Comparison of ENCODE assay signal across 1 cellular context in genomic region chr3:105222568-105223093, GRCh38.
TF ChIP-seq lines count a peak whose summit lies in the region.

No MANE protein-coding gene starts in this region.

TF ChIP-seq in GM23338, 12 proteins besides CTCF, POLR2A, EP300 and RAD21 (continued from another document):
- TF ChIP-seq, protein P1, sequence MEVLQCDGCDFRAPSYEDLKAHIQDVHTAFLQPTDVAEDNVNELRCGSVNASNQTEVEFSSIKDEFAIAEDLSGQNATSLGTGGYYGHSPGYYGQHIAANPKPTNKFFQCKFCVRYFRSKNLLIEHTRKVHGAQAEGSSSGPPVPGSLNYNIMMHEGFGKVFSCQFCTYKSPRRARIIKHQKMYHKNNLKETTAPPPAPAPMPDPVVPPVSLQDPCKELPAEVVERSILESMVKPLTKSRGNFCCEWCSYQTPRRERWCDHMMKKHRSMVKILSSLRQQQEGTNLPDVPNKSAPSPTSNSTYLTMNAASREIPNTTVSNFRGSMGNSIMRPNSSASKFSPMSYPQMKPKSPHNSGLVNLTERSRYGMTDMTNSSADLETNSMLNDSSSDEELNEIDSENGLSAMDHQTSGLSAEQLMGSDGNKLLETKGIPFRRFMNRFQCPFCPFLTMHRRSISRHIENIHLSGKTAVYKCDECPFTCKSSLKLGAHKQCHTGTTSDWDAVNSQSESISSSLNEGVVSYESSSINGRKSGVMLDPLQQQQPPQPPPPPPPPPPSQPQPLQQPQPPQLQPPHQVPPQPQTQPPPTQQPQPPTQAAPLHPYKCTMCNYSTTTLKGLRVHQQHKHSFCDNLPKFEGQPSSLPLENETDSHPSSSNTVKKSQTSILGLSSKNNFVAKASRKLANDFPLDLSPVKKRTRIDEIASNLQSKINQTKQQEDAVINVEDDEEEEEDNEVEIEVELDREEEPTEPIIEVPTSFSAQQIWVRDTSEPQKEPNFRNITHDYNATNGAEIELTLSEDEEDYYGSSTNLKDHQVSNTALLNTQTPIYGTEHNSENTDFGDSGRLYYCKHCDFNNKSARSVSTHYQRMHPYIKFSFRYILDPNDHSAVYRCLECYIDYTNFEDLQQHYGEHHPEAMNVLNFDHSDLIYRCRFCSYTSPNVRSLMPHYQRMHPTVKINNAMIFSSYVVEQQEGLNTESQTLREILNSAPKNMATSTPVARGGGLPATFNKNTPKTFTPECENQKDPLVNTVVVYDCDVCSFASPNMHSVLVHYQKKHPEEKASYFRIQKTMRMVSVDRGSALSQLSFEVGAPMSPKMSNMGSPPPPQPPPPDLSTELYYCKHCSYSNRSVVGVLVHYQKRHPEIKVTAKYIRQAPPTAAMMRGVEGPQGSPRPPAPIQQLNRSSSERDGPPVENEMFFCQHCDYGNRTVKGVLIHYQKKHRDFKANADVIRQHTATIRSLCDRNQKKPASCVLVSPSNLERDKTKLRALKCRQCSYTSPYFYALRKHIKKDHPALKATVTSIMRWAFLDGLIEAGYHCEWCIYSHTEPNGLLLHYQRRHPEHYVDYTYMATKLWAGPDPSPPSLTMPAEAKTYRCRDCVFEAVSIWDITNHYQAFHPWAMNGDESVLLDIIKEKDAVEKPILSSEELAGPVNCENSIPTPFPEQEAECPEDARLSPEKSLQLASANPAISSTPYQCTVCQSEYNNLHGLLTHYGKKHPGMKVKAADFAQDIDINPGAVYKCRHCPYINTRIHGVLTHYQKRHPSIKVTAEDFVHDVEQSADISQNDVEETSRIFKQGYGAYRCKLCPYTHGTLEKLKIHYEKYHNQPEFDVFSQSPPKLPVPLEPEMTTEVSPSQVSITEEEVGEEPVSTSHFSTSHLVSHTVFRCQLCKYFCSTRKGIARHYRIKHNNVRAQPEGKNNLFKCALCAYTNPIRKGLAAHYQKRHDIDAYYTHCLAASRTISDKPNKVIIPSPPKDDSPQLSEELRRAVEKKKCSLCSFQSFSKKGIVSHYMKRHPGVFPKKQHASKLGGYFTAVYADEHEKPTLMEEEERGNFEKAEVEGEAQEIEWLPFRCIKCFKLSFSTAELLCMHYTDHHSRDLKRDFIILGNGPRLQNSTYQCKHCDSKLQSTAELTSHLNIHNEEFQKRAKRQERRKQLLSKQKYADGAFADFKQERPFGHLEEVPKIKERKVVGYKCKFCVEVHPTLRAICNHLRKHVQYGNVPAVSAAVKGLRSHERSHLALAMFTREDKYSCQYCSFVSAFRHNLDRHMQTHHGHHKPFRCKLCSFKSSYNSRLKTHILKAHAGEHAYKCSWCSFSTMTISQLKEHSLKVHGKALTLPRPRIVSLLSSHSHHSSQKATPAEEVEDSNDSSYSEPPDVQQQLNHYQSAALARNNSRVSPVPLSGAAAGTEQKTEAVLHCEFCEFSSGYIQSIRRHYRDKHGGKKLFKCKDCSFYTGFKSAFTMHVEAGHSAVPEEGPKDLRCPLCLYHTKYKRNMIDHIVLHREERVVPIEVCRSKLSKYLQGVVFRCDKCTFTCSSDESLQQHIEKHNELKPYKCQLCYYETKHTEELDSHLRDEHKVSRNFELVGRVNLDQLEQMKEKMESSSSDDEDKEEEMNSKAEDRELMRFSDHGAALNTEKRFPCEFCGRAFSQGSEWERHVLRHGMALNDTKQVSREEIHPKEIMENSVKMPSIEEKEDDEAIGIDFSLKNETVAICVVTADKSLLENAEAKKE (CRISPR knock-in tag; IDR thresholded peaks at IDR 0.05) = no peak
- TF ChIP-seq ZNF331 (CRISPR knock-in tag; IDR thresholded peaks at IDR 0.05; ENCODE audit: low read depth) = no peak
- TF ChIP-seq STAT1 (IDR thresholded peaks at IDR 0.05; ENCODE audit: unreplicated experiment) = no peak
- no peak for TF ChIP-seq JUNB (IDR thresholded peaks at IDR 0.05; ENCODE audit: unreplicated experiment)
- no peak for TF ChIP-seq CREB1 (CRISPR knock-in tag; IDR thresholded peaks at IDR 0.05; ENCODE audit: low read depth)
- TF ChIP-seq, protein P2, sequence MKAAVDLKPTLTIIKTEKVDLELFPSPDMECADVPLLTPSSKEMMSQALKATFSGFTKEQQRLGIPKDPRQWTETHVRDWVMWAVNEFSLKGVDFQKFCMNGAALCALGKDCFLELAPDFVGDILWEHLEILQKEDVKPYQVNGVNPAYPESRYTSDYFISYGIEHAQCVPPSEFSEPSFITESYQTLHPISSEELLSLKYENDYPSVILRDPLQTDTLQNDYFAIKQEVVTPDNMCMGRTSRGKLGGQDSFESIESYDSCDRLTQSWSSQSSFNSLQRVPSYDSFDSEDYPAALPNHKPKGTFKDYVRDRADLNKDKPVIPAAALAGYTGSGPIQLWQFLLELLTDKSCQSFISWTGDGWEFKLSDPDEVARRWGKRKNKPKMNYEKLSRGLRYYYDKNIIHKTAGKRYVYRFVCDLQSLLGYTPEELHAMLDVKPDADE (IDR thresholded peaks at IDR 0.05) = no peak
- no peak for TF ChIP-seq EZH2 (IDR thresholded peaks at IDR 0.05; ENCODE audit: low read depth, unreplicated experiment)
TF ChIP-seq in GM23338: peak in this region for 0.
